1 cellular context compared by ENCODE assay signal in the genomic region with DNA sequence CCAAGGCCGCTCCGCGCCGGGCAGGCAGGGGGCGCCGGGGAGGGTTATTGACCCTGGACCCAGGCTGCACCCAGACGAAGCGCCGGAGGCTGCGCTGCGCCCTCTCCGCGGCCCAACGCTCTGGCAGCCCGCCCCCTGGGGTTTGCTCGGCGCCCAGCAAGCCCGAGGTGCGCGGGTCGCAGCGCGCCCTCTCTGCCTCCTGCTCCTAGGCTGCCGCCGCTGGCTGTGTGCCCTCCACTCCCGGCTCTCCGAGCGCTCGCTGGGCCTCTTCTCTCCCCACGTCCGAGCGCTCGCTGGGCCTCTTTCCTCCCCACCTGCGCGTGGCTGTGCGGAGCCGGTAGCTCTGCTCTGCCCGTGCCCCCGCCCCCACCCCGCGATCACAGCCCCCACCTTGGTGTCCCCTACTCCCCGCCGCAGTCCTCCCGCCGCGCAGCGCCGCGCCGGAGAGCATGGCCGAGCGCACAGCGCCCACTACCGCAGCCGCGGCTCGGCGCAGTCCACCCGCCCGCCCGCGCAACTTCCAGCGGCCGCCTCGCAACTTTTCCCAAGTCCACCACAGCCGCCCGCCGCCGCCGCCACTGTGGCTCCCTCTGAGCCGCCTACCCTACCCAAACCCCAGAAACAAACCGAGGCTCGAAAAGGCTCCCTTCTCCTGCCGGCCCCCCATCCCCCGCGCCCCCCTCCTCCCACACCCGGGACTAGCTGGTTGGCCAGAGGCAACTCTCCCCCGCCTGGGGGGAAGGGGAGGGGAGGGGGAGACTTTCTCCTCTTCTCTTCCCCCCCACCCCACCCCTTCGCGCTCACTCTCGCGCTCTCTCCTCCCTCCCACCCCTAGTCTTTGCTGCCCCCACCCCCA.
A peak's percentile ranks its signal among the peaks of the same experiment; 100 is the strongest.
TF ChIP-seq lines count a peak whose summit lies in the region.

No MANE protein-coding gene starts in this region.

TF ChIP-seq in HepG2, 621 proteins besides CTCF, POLR2A, EP300 and RAD21 (continued from another document and continues in another):
- TF ChIP-seq, protein P1, sequence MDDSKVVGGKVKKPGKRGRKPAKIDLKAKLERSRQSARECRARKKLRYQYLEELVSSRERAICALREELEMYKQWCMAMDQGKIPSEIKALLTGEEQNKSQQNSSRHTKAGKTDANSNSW (CRISPR knock-in tag; IDR thresholded peaks at IDR 0.05; ENCODE audit: borderline replicate concordance), result no peak
- TF ChIP-seq SP4 (CRISPR knock-in tag; IDR thresholded peaks at IDR 0.05) (peak; percentile 52; the same call in 1 of the 2 replicates), ZSCAN25 (CRISPR knock-in tag; IDR thresholded peaks at IDR 0.05) (no peak), ZNF570 (CRISPR knock-in tag; IDR thresholded peaks at IDR 0.05; ENCODE audit: borderline replicate concordance) (no peak), YEATS2 (CRISPR knock-in tag; IDR thresholded peaks at IDR 0.05; ENCODE audit: borderline replicate concordance) (no peak), IRX3 (CRISPR knock-in tag; IDR thresholded peaks at IDR 0.05; ENCODE audit: borderline replicate concordance, low read depth) (no peak), RBM39 (IDR thresholded peaks at IDR 0.05; ENCODE audit: low read depth, low read length, poor library complexity, severe bottlenecking) (peak; percentile 79), ZNF792 (CRISPR knock-in tag; IDR thresholded peaks at IDR 0.05) (no peak), GATA4 (IDR thresholded peaks at IDR 0.05; ENCODE audit: borderline replicate concordance, low read depth) (no peak), NFYC (CRISPR knock-in tag; IDR thresholded peaks at IDR 0.05) (no peak), ZNF20 (CRISPR knock-in tag; IDR thresholded peaks at IDR 0.05) (no peak), SP140L (CRISPR knock-in tag; IDR thresholded peaks at IDR 0.05; ENCODE audit: borderline replicate concordance) (no peak), TGIF2 (CRISPR knock-in tag; IDR thresholded peaks at IDR 0.05) (no peak), ZNF496 (CRISPR knock-in tag; IDR thresholded peaks at IDR 0.05; ENCODE audit: insufficient replicate concordance) (no peak), FIP1L1 (IDR thresholded peaks at IDR 0.05; ENCODE audit: borderline replicate concordance, insufficient read depth, low read depth, low read length) (no peak), KAT8 (CRISPR knock-in tag; IDR thresholded peaks at IDR 0.05) (peak; percentile 49; the same call in 1 of the 2 replicates), CHD2 (IDR thresholded peaks at IDR 0.05; ENCODE audit: low read depth, low read length) (no peak), ZMYM4 (CRISPR knock-in tag; IDR thresholded peaks at IDR 0.05) (peak; percentile 68; the same call in 1 of the 2 replicates), ZNF607 (CRISPR knock-in tag; IDR thresholded peaks at IDR 0.05; ENCODE audit: borderline replicate concordance) (0 out of 2 replicates have a peak, but pooled peaks have one; percentile 25), ZNF367 (CRISPR knock-in tag; IDR thresholded peaks at IDR 0.05; ENCODE audit: borderline replicate concordance) (no peak), KMT2A (CRISPR knock-in tag; IDR thresholded peaks at IDR 0.05) (0 out of 2 replicates have a peak, but pooled peaks have one; percentile 34), YY1 (IDR thresholded peaks at IDR 0.05; ENCODE audit: insufficient read depth, insufficient replicate concordance, low read depth, low read length) (peak; percentile 49), HOXA7 (CRISPR knock-in tag; IDR thresholded peaks at IDR 0.05) (no peak), SMYD3 (CRISPR knock-in tag; IDR thresholded peaks at IDR 0.05) (no peak), SETDB1 (CRISPR knock-in tag; IDR thresholded peaks at IDR 0.05; ENCODE audit: borderline replicate concordance) (no peak), FOXA1 (IDR thresholded peaks at IDR 0.05) (no peak), FOXA1 (CRISPR knock-in tag; IDR thresholded peaks at IDR 0.05) (peak; percentile 76), HMGA1 (CRISPR knock-in tag; conservative IDR thresholded peaks at IDR 0.05) (no peak)
- TF ChIP-seq, protein P2, sequence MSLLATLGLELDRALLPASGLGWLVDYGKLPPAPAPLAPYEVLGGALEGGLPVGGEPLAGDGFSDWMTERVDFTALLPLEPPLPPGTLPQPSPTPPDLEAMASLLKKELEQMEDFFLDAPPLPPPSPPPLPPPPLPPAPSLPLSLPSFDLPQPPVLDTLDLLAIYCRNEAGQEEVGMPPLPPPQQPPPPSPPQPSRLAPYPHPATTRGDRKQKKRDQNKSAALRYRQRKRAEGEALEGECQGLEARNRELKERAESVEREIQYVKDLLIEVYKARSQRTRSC (CRISPR knock-in tag; IDR thresholded peaks at IDR 0.05; ENCODE audit: low read depth), result no peak
- TF ChIP-seq, protein P3, sequence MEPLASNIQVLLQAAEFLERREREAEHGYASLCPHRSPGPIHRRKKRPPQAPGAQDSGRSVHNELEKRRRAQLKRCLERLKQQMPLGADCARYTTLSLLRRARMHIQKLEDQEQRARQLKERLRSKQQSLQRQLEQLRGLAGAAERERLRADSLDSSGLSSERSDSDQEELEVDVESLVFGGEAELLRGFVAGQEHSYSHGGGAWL (CRISPR knock-in tag; IDR thresholded peaks at IDR 0.05), result no peak; the same call in 1 of the 2 replicates
- TF ChIP-seq, protein P4, sequence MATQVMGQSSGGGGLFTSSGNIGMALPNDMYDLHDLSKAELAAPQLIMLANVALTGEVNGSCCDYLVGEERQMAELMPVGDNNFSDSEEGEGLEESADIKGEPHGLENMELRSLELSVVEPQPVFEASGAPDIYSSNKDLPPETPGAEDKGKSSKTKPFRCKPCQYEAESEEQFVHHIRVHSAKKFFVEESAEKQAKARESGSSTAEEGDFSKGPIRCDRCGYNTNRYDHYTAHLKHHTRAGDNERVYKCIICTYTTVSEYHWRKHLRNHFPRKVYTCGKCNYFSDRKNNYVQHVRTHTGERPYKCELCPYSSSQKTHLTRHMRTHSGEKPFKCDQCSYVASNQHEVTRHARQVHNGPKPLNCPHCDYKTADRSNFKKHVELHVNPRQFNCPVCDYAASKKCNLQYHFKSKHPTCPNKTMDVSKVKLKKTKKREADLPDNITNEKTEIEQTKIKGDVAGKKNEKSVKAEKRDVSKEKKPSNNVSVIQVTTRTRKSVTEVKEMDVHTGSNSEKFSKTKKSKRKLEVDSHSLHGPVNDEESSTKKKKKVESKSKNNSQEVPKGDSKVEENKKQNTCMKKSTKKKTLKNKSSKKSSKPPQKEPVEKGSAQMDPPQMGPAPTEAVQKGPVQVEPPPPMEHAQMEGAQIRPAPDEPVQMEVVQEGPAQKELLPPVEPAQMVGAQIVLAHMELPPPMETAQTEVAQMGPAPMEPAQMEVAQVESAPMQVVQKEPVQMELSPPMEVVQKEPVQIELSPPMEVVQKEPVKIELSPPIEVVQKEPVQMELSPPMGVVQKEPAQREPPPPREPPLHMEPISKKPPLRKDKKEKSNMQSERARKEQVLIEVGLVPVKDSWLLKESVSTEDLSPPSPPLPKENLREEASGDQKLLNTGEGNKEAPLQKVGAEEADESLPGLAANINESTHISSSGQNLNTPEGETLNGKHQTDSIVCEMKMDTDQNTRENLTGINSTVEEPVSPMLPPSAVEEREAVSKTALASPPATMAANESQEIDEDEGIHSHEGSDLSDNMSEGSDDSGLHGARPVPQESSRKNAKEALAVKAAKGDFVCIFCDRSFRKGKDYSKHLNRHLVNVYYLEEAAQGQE (IDR thresholded peaks at IDR 0.05; ENCODE audit: borderline replicate concordance in 1 of 2, low read depth in 1 of 2, low read length in 2 of 2), result no peak
- TF ChIP-seq, protein P5, sequence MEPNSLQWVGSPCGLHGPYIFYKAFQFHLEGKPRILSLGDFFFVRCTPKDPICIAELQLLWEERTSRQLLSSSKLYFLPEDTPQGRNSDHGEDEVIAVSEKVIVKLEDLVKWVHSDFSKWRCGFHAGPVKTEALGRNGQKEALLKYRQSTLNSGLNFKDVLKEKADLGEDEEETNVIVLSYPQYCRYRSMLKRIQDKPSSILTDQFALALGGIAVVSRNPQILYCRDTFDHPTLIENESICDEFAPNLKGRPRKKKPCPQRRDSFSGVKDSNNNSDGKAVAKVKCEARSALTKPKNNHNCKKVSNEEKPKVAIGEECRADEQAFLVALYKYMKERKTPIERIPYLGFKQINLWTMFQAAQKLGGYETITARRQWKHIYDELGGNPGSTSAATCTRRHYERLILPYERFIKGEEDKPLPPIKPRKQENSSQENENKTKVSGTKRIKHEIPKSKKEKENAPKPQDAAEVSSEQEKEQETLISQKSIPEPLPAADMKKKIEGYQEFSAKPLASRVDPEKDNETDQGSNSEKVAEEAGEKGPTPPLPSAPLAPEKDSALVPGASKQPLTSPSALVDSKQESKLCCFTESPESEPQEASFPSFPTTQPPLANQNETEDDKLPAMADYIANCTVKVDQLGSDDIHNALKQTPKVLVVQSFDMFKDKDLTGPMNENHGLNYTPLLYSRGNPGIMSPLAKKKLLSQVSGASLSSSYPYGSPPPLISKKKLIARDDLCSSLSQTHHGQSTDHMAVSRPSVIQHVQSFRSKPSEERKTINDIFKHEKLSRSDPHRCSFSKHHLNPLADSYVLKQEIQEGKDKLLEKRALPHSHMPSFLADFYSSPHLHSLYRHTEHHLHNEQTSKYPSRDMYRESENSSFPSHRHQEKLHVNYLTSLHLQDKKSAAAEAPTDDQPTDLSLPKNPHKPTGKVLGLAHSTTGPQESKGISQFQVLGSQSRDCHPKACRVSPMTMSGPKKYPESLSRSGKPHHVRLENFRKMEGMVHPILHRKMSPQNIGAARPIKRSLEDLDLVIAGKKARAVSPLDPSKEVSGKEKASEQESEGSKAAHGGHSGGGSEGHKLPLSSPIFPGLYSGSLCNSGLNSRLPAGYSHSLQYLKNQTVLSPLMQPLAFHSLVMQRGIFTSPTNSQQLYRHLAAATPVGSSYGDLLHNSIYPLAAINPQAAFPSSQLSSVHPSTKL (CRISPR knock-in tag; IDR thresholded peaks at IDR 0.05), result peak; percentile 46
- TF ChIP-seq, protein P6, sequence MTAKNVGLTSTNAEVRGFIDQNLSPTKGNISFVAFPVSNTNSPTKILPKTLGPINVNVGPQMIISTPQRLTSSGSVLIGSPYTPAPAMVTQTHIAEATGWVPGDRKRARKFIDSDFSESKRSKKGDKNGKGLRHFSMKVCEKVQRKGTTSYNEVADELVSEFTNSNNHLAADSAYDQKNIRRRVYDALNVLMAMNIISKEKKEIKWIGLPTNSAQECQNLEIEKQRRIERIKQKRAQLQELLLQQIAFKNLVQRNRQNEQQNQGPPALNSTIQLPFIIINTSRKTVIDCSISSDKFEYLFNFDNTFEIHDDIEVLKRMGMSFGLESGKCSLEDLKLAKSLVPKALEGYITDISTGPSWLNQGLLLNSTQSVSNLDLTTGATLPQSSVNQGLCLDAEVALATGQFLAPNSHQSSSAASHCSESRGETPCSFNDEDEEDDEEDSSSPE (CRISPR knock-in tag; IDR thresholded peaks at IDR 0.05), result peak; percentile 71
- TF ChIP-seq, protein P7, sequence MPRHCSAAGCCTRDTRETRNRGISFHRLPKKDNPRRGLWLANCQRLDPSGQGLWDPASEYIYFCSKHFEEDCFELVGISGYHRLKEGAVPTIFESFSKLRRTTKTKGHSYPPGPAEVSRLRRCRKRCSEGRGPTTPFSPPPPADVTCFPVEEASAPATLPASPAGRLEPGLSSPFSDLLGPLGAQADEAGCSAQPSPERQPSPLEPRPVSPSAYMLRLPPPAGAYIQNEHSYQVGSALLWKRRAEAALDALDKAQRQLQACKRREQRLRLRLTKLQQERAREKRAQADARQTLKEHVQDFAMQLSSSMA (CRISPR knock-in tag; IDR thresholded peaks at IDR 0.05), result no peak; the same call in 1 of the 2 replicates
- TF ChIP-seq, protein P8, sequence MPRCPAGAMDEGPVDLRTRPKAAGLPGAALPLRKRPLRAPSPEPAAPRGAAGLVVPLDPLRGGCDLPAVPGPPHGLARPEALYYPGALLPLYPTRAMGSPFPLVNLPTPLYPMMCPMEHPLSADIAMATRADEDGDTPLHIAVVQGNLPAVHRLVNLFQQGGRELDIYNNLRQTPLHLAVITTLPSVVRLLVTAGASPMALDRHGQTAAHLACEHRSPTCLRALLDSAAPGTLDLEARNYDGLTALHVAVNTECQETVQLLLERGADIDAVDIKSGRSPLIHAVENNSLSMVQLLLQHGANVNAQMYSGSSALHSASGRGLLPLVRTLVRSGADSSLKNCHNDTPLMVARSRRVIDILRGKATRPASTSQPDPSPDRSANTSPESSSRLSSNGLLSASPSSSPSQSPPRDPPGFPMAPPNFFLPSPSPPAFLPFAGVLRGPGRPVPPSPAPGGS (CRISPR knock-in tag; IDR thresholded peaks at IDR 0.05), result no peak
- TF ChIP-seq, protein P9, sequence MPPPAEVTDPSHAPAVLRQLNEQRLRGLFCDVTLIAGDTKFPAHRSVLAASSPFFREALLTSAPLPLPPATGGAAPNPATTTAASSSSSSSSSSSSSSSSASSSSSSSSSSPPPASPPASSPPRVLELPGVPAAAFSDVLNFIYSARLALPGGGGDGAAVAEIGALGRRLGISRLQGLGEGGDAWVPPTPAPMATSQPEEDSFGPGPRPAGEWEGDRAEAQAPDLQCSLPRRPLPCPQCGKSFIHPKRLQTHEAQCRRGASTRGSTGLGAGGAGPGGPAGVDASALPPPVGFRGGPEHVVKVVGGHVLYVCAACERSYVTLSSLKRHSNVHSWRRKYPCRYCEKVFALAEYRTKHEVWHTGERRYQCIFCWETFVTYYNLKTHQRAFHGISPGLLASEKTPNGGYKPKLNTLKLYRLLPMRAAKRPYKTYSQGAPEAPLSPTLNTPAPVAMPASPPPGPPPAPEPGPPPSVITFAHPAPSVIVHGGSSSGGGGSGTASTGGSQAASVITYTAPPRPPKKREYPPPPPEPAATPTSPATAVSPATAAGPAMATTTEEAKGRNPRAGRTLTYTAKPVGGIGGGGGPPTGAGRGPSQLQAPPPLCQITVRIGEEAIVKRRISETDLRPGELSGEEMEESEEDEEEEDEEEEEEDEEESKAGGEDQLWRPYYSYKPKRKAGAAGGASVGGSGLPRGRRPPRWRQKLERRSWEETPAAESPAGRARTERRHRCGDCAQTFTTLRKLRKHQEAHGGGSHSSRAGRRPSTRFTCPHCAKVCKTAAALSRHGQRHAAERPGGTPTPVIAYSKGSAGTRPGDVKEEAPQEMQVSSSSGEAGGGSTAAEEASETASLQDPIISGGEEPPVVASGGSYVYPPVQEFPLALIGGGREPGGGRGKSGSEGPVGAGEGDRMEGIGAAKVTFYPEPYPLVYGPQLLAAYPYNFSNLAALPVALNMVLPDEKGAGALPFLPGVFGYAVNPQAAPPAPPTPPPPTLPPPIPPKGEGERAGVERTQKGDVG (CRISPR knock-in tag; IDR thresholded peaks at IDR 0.05; ENCODE audit: borderline replicate concordance), result no peak
